Comparison of ENCODE assay signal across 24 cellular contexts in genomic region chr21:35348686-35349085, GRCh38.
"Had no signal": no experiment of that assay in that cellular context is flagged by ENCODE, and none has a peak within 500 bp of the region (broad histone marks: within the 10 kb centered on the region; RNA-seq: fewer than 3 reads in every experiment).

No MANE protein-coding gene starts in this region.

- H3K27ac ChIP-seq: coronary artery, heart right ventricle, lower lobe of right lung, neutrophil, prostate gland, right atrium auricular region, stomach, thyroid gland, vagina had no signal

- H3K4me1 ChIP-seq: heart right ventricle, lower lobe of right lung, prostate gland, right atrium auricular region, vagina had no signal

- H3K9me3 ChIP-seq: esophagus squamous epithelium, lower lobe of right lung, neutrophil, prostate gland, right atrium auricular region, stomach, thyroid gland, vagina had no signal

- H3K36me3 ChIP-seq: esophagus squamous epithelium, heart right ventricle, lower lobe of right lung, neutrophil, prostate gland, right atrium auricular region, stomach, thyroid gland, vagina had no signal

- ATAC-seq: effector memory CD8-positive, alpha-beta T cell; heart right ventricle; left ventricle myocardium superior; lower lobe of right lung; natural killer cell treated with Interleukin-12 subunit alpha and Interleukin-12 subunit beta and Interleukin-15 and Interleukin-18, amount 100 ng/mL, for 72 hours; sciatic nerve; stimulated activated effector memory CD8-positive, alpha-beta T cell treated with anti-CD3 and anti-CD28 coated beads, Interleukin-12 subunit alpha, Interleukin-12 subunit beta, amount 100 ng/mL, for 72 hours had no signal

- H3K27me3 ChIP-seq: right atrium auricular region, stomach, thyroid gland, vagina had no signal

- H3K4me3 ChIP-seq: coronary artery, esophagus squamous epithelium, heart right ventricle, lower lobe of right lung, prostate gland, right atrium auricular region, stomach, thyroid gland, vagina had no signal

- DNase-seq: dermis blood vessel endothelial cell; effector memory CD8-positive, alpha-beta T cell; erythroblast; esophagus squamous epithelium; foreskin melanocyte; glutamatergic neuron; heart right ventricle; hippocampal formation; left ventricle myocardium superior; lower lobe of right lung; stimulated activated CD4-positive, alpha-beta T cell treated with anti-CD3 and anti-CD28 coated beads, Interleukin-2, amount 100 ng/mL, for 24 hours; stimulated activated CD4-positive, alpha-beta T cell treated with anti-CD3 and anti-CD28 coated beads, Interleukin-4, amount 100 ng/mL, for 24 hours; stimulated activated naive CD4-positive, alpha-beta T cell treated with Interleukin-2 at 50 U/mL for 16 hours; stomach; trophoblast cell had no signal
